ENCODE assay signal across 18 cellular contexts in the genomic region with DNA sequence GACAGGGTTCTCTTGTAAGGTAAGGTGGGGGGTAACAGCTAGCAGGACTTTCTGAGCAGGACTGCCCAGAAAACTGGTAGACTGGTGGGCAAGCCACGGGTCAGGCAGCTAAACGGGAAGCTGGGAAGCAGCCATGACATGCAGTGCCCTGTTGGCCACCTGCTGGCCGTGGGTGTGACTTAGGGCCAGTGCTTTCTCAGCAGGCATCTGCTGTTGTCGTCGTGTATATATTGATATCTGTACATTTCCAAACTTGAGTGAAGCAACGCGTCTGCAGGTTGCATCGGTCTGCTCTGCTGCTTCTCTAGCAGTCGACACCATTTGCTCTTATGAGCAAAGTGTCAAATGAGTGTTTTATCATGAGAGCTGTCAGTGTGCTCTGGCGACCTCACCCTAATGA. TPM values are rescaled to one million over a fixed set of nuclear protein-coding genes. Genes with fewer than 3 reads are reported as not detected.
DNase-seq lines count a peak whose midpoint lies in the region; ATAC-seq and TF ChIP-seq lines count a peak whose summit lies in the region.
"Had no signal": no experiment of that assay in that cellular context is flagged by ENCODE, and none has a peak within 500 bp of the region (broad histone marks: within the 10 kb centered on the region; RNA-seq: fewer than 3 reads in every experiment).

No MANE protein-coding gene starts in this region.

- no peaks in the 10 kb centered on the region for H3K27me3 Mint-ChIP-seq in activated naive CD8-positive, alpha-beta T cell
- no peaks in the 10 kb centered on the region for H3K27me3 Mint-ChIP-seq in activated naive CD8-positive, alpha-beta T cell treated with anti-CD3 and anti-CD28 coated beads for 36 hours
- no peaks in the 10 kb centered on the region for H3K27me3 Mint-ChIP-seq in type B pancreatic cell
- H3K27me3 Mint-ChIP-seq in CD4-positive, alpha-beta T cell: no peaks in the 10 kb centered on the region
- H3K27me3 Mint-ChIP-seq: activated CD4-positive, alpha-beta T cell treated with anti-CD3 and anti-CD28 coated beads, Interleukin-2, amount 10 ng/mL, durations not matched to agents 24 days and 14 days; IgD-negative memory B cell had no signal

- H3K4me1 Mint-ChIP-seq in activated naive CD8-positive, alpha-beta T cell (ENCODE audit: low read depth): no peaks in the 10 kb centered on the region
- H3K4me1 Mint-ChIP-seq in activated naive CD8-positive, alpha-beta T cell treated with anti-CD3 and anti-CD28 coated beads for 36 hours: no peaks in the 10 kb centered on the region
- no peaks in the 10 kb centered on the region for H3K4me1 Mint-ChIP-seq in type B pancreatic cell (ENCODE audit: unreplicated experiment)
- no peaks in the 10 kb centered on the region for H3K4me1 Mint-ChIP-seq in CD4-positive, alpha-beta T cell (ENCODE audit: low read depth)
- H3K4me1 Mint-ChIP-seq: activated CD4-positive, alpha-beta T cell treated with anti-CD3 and anti-CD28 coated beads, Interleukin-2, amount 10 ng/mL, durations not matched to agents 24 days and 14 days; nephron had no signal

- no peak overlapping the region for H3K4me3 Mint-ChIP-seq in activated naive CD8-positive, alpha-beta T cell
- no peak overlapping the region for H3K4me3 Mint-ChIP-seq in activated naive CD8-positive, alpha-beta T cell treated with anti-CD3 and anti-CD28 coated beads for 36 hours
- H3K4me3 Mint-ChIP-seq in type B pancreatic cell: no peak overlapping the region
- no peak overlapping the region for H3K4me3 Mint-ChIP-seq in CD4-positive, alpha-beta T cell
- H3K4me3 Mint-ChIP-seq: activated CD4-positive, alpha-beta T cell treated with anti-CD3 and anti-CD28 coated beads, Interleukin-2, amount 10 ng/mL, durations not matched to agents 24 days and 14 days; nephron had no signal

- H3K36me3 Mint-ChIP-seq in activated naive CD8-positive, alpha-beta T cell: peaks cover 4% of the 10 kb centered on the region
- H3K36me3 Mint-ChIP-seq in activated naive CD8-positive, alpha-beta T cell treated with anti-CD3 and anti-CD28 coated beads for 36 hours: peaks cover 5% of the 10 kb centered on the region
- H3K36me3 Mint-ChIP-seq in type B pancreatic cell: peaks cover 5% of the 10 kb centered on the region
- peaks cover 94% of the 10 kb centered on the region for H3K36me3 Mint-ChIP-seq in CD4-positive, alpha-beta T cell (ENCODE audit: low read depth)

- H3K27ac ChIP-seq in CD4-positive, alpha-beta T cell (ENCODE audit: low read depth, low read length): no peak overlapping the region
- H3K27ac ChIP-seq: foreskin keratinocyte, vagina had no signal

- no peaks in the 10 kb centered on the region for H3K9me3 ChIP-seq in CD4-positive, alpha-beta T cell (ENCODE audit: control insufficient read depth, low read length)
- H3K9me3 ChIP-seq: vagina had no signal

- CTCF ChIA-PET in CD4-positive, alpha-beta T cell (lab: Charles Lee): no interaction called here

- DNase-seq in activated naive CD8-positive, alpha-beta T cell treated with anti-CD3 and anti-CD28 coated beads for 36 hours: no peak
- DNase-seq in SW480 (ENCODE audit: low spot score): peak; percentile 0
- no peak for DNase-seq in fibroblast of the aortic adventitia (ENCODE audit: low read depth)
- DNase-seq in type B pancreatic cell (ENCODE audit: extremely low spot score, unreplicated experiment): no peak
- DNase-seq in NCI-H526 (lab: John Stamatoyannopoulos, UW): no peak
- DNase-seq in CD4-positive, alpha-beta T cell: no peak
- DNase-seq in NCI-H1048 (lab: John Stamatoyannopoulos, UW): no peak
- DNase-seq: activated CD4-positive, alpha-beta T cell treated with anti-CD3 and anti-CD28 coated beads, Interleukin-2, amount 10 ng/mL, durations not matched to agents 24 days and 14 days; foreskin keratinocyte; NCI-H1092 treated with DMSO at 0.1 percent for 48 hours; NCI-H2171; NK-92 treated with Interleukin-12 subunit alpha and Interleukin-12 subunit beta, amount 100 ng/mL, for 24 hours; SHP77 treated with DMSO at 0.1 percent for 48 hours had no signal

- H3K27me3 ChIP-seq in CD4-positive, alpha-beta T cell (ENCODE audit: control insufficient read depth, insufficient read depth, low read length): no peaks in the 10 kb centered on the region
- H3K27me3 ChIP-seq: foreskin keratinocyte, vagina had no signal

- TF ChIP-seq CTCF in fibroblast of the aortic adventitia (IDR thresholded peaks at IDR 0.05; ENCODE audit: insufficient read depth, low read length): peak; percentile 3
- TF ChIP-seq CTCF in type B pancreatic cell (conservative IDR thresholded peaks at IDR 0.05): peak; percentile 40
- TF ChIP-seq CTCF in CD4-positive, alpha-beta T cell (IDR thresholded peaks at IDR 0.05): no peak

- no peaks in the 10 kb centered on the region for H3K9me3 Mint-ChIP-seq in activated naive CD8-positive, alpha-beta T cell (ENCODE audit: low read depth)
- H3K9me3 Mint-ChIP-seq in activated naive CD8-positive, alpha-beta T cell treated with anti-CD3 and anti-CD28 coated beads for 36 hours: no peaks in the 10 kb centered on the region
- H3K9me3 Mint-ChIP-seq in type B pancreatic cell: no peaks in the 10 kb centered on the region
- no peaks in the 10 kb centered on the region for H3K9me3 Mint-ChIP-seq in CD4-positive, alpha-beta T cell
- H3K9me3 Mint-ChIP-seq: activated CD4-positive, alpha-beta T cell treated with anti-CD3 and anti-CD28 coated beads, Interleukin-2, amount 10 ng/mL, durations not matched to agents 24 days and 14 days; activated T-helper 2 cell treated with anti-CD3 and anti-CD28 coated beads, Interferon-gamma antibody, Interleukin-2, Interleukin-4, amounts not matched to agents 10 μg/mL and 5 μg/mL and 100 μg/mL, durations not matched to agents 14 hours and 24 hours and 36 hours; IgD-negative memory B cell; nephron had no signal

- H3K4me3 ChIP-seq in fibroblast of the aortic adventitia (ENCODE audit: low read depth, low read length): no peak overlapping the region
- H3K4me3 ChIP-seq: vagina had no signal

- peak overlapping the region; percentile 10 for H3K27ac Mint-ChIP-seq in activated naive CD8-positive, alpha-beta T cell
- no peak overlapping the region for H3K27ac Mint-ChIP-seq in activated naive CD8-positive, alpha-beta T cell treated with anti-CD3 and anti-CD28 coated beads for 36 hours
- H3K27ac Mint-ChIP-seq in type B pancreatic cell: no peak overlapping the region
- H3K27ac Mint-ChIP-seq in CD4-positive, alpha-beta T cell: no peak overlapping the region
- H3K27ac Mint-ChIP-seq: activated T-helper 2 cell treated with anti-CD3 and anti-CD28 coated beads, Interferon-gamma antibody, Interleukin-2, Interleukin-4, amounts not matched to agents 10 μg/mL and 5 μg/mL and 100 μg/mL, durations not matched to agents 14 hours and 24 hours and 36 hours; nephron had no signal

- intact Hi-C loops in CD4-positive, alpha-beta T cell (cut with DNase I, micrococcal nuclease): no loop called here

- POLR2A ChIA-PET in CD4-positive, alpha-beta T cell (lab: Charles Lee): no interaction called here

- ATAC-seq in CD4-positive, alpha-beta T cell (ENCODE audit: poor library complexity): no peak
- ATAC-seq: foreskin keratinocyte had no signal

RNA-seq across cellular contexts. Expression of a gene that starts 31.0 kb away (rescaled TPM):
- 10 to 100 TPM; 27.1 to 27.2 TPM for total RNA-seq in activated naive CD8-positive, alpha-beta T cell treated with anti-CD3 and anti-CD28 coated beads for 36 hours
- total RNA-seq in fibroblast of the aortic adventitia (ENCODE audit: low replicate concordance) (15.0 and 22.6 TPM in 2 replicates), type B pancreatic cell (ENCODE audit: low replicate concordance) (33.6 and 39.3 TPM in 2 replicates)
- total RNA-seq in CD4-positive, alpha-beta T cell: 10 to 100 TPM; 29.2 to 30.1 TPM

RNA-seq across cellular contexts. Expression of a gene that starts 31.1 kb away (rescaled TPM):
- total RNA-seq in activated naive CD8-positive, alpha-beta T cell treated with anti-CD3 and anti-CD28 coated beads for 36 hours: 10 to 100 TPM; 29.8 to 30.9 TPM
- total RNA-seq in fibroblast of the aortic adventitia (ENCODE audit: low replicate concordance) (42.8 and 49.6 TPM in 2 replicates), type B pancreatic cell (ENCODE audit: low replicate concordance) (45.0 and 49.4 TPM in 2 replicates)
- 10 to 100 TPM; 17.1 to 17.5 TPM for total RNA-seq in CD4-positive, alpha-beta T cell
